ENCODE assay signal across 10 cellular contexts in the genomic region with DNA sequence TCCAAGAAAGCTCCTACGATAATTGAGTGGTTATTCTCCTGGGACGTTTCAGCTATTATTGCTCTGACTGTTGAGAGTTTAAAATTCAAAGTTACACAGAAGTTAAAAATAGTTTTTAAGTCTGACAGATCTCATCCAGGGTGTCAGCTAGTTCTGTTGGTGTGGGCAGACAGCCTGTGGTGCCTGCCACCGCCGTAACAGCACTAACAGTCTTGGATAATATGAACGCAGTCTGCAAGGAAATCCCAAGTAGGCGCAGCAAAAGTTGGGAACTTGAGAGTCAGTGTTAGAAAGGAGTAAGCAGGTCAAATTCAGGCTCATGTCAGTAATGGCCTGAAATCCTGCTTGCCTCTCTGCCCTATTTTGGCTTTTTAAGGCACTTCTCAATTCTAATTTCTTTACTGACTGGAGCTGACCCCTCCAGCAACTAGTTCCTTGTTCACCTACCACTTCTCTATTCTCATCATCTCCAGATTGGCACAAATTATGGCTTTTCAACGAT. TPM values are rescaled to one million over a fixed set of nuclear protein-coding genes. Genes with fewer than 3 reads are reported as not detected.
A peak's percentile ranks its signal among the peaks of the same experiment; 100 is the strongest.
DNase-seq lines count a peak whose midpoint lies in the region; ATAC-seq and TF ChIP-seq lines count a peak whose summit lies in the region.
"Had no signal": no experiment of that assay in that cellular context is flagged by ENCODE, and none has a peak within 500 bp of the region (broad histone marks: within the 10 kb centered on the region; RNA-seq: fewer than 3 reads in every experiment).

No MANE protein-coding gene starts in this region.

- peak overlapping the region; percentile 92 for H3K27ac Mint-ChIP-seq in T-helper 17 cell

- DNase-seq in GM23248 (peak; percentile 58), T-helper 17 cell (no peak), head of caudate nucleus (peak; percentile 21 to 82 (median 54)), gastrocnemius medialis (peak; percentile 30 to 46), ecto neural progenitor cell (ENCODE audit: low spot score) (no peak), NCI-H2029 treated with DMSO at 0.1 percent for 48 hours (lab: John Stamatoyannopoulos, UW) (no peak)

- no peaks in the 10 kb centered on the region for H3K27me3 ChIP-seq in GM23248 (replicated peaks; ENCODE audit: insufficient read depth)
- no peaks in the 10 kb centered on the region for H3K27me3 ChIP-seq in gastrocnemius medialis
- H3K27me3 ChIP-seq: body of pancreas had no signal

- peak overlapping the region; percentile 96 for H3K4me2 ChIP-seq in GM23248 (ENCODE audit: unreplicated experiment)

- no peak for TF ChIP-seq CTCF in gastrocnemius medialis (IDR thresholded peaks at IDR 0.05 in 4 of 5, conservative IDR thresholded peaks at IDR 0.05 in 1 of 5)

- peak overlapping the region; percentile 92 for H3K4me3 ChIP-seq in GM23248
- peak overlapping the region; percentile 94 to 97 (median 96) for H3K4me3 ChIP-seq in gastrocnemius medialis

- peaks cover 12% of the 10 kb centered on the region; the same call in 1 of the 2 replicates for H4K20me1 ChIP-seq in GM23248 (ENCODE audit: insufficient read depth)

- H3K9me3 ChIP-seq in GM23248 (ENCODE audit: low read depth) (no peaks in the 10 kb centered on the region), T-helper 17 cell (ENCODE audit: control insufficient read depth, low read length, poor library complexity, severe bottlenecking) (no peaks in the 10 kb centered on the region), gastrocnemius medialis (no peaks in the 10 kb centered on the region)
- H3K9me3 ChIP-seq: body of pancreas had no signal

- H3K36me3 Mint-ChIP-seq in T-helper 17 cell (ENCODE audit: low read depth) = peaks cover 6% of the 10 kb centered on the region

- H3K27me3 Mint-ChIP-seq in T-helper 17 cell = peaks cover 9% of the 10 kb centered on the region

- TF ChIP-seq POLR2A in gastrocnemius medialis (IDR thresholded peaks at IDR 0.05) = peak; percentile 21 to 64

- peak overlapping the region; percentile 100 for H2AFZ ChIP-seq in GM23248

- H3K4me1 ChIP-seq in GM23248 (ENCODE audit: insufficient read depth) = peaks cover 11% of the 10 kb centered on the region
- H3K4me1 ChIP-seq in gastrocnemius medialis = peaks cover 51 to 54% of the 10 kb centered on the region in 2 donors

- H3K27ac ChIP-seq in GM23248 (peak overlapping the region; percentile 93), gastrocnemius medialis (peak overlapping the region; percentile 89 to 97 (median 95))
- H3K27ac ChIP-seq: HL-60 had no signal

- peak overlapping the region; percentile 94 for H3K9ac ChIP-seq in GM23248

- peaks cover 60% of the 10 kb centered on the region for H3K79me2 ChIP-seq in GM23248 (ENCODE audit: insufficient read depth)

- in situ Hi-C loops in GM23248 (cut with MboI) = no loop called here
- in situ Hi-C loops in gastrocnemius medialis (cut with MboI; ENCODE audit: low sequenced_read_pairs in 4 of 4) = no loop called here

- ATAC-seq in T-helper 17 cell (no peak), gastrocnemius medialis (peak; percentile 45 to 62), GM21529 (IDR thresholded peaks at IDR 0.05; ENCODE audit: unreplicated experiment) (no peak), GM18873 (IDR thresholded peaks at IDR 0.05; ENCODE audit: low FRiP score, unreplicated experiment) (no peak)
- ATAC-seq: body of pancreas had no signal

- H3K9me2 ChIP-seq in GM23248 (ENCODE audit: insufficient read depth) = no peaks in the 10 kb centered on the region

- H3K4me1 Mint-ChIP-seq in T-helper 17 cell = peaks cover 33% of the 10 kb centered on the region

- H3K36me3 ChIP-seq in GM23248 (ENCODE audit: low read depth) (no peaks in the 10 kb centered on the region), gastrocnemius medialis (no peaks in the 10 kb centered on the region)

- WGBS in GM23248 (ENCODE audit: low coverage in 1 of 2, low lambda C conversion rate in 2 of 2, missing lambda C conversion rate in 2 of 2), 2 experiments = 5 to 6% methylated on average over 7 of the region's 7 CpGs

- H3F3A ChIP-seq in GM23248 (ENCODE audit: insufficient read depth) = peaks cover 13% of the 10 kb centered on the region

- intact Hi-C loops in head of caudate nucleus (cut with DNase I) = loop anchor here (5.0 to 10.0 kb wide), 2 partner anchors 51 to 149 kb away; a partner anchor contains a TSS
- intact Hi-C loops in gastrocnemius medialis (cut with DNase I; ENCODE audit: low total_unique reads) = loop anchor here (2.0 to 5.0 kb wide), 4 partner anchors 59 to 699 kb away; a partner anchor contains a TSS

- peak overlapping the region; percentile 99 for H3K4me3 Mint-ChIP-seq in T-helper 17 cell

RNA-seq across cellular contexts. Expression of a gene that starts 1.7 kb away (rescaled TPM):
- 16.8 and 16.9 TPM in 2 replicates for total RNA-seq in GM23248 (2014; rRNA removed; shearing (Covaris generic))
- 3.3 and 4.3 TPM in 2 replicates for polyA plus RNA-seq in GM23248 (2016; fragmentation: Nextera tagmentation; extraction: Ambion mirVana)
- total RNA-seq in T-helper 17 cell (1 to 10 TPM; 6.4 to 6.5 TPM), gastrocnemius medialis (10 to 100 TPM; 23.0 to 47.3 (median 24.8) TPM)

RNA-seq across cellular contexts. Expression of a gene that starts 59.0 kb away (rescaled TPM):
- 8.1 and 8.2 TPM in 2 replicates for total RNA-seq in GM23248 (2014; rRNA removed; shearing (Covaris generic))
- polyA plus RNA-seq in GM23248 (2016; fragmentation: Nextera tagmentation; extraction: Ambion mirVana) = 8.0 and 9.2 TPM in 2 replicates
- total RNA-seq in T-helper 17 cell (1 to 10 TPM; 2.2 to 3.4 TPM), gastrocnemius medialis (1 to 10 TPM; 1.2 to 4.3 (median 3.2) TPM)

Comparison
In these comparisons a context has a peak if more than half of its experiments do, and no peak if none do; other contexts are left out.
1. DNase-seq: peak in GM23248 (single experiment), head of caudate nucleus (42 of 42) and gastrocnemius medialis (2 of 2); none in T-helper 17 cell (0 of 3), ecto neural progenitor cell (single experiment) and NCI-H2029 treated with DMSO at 0.1 percent for 48 hours (single experiment).
2. ATAC-seq: peak in gastrocnemius medialis (2 of 2); none in T-helper 17 cell (single experiment), GM21529 (single experiment) and GM18873 (single experiment).